ENCODE assay signal across 26 cellular contexts in the genomic region with DNA sequence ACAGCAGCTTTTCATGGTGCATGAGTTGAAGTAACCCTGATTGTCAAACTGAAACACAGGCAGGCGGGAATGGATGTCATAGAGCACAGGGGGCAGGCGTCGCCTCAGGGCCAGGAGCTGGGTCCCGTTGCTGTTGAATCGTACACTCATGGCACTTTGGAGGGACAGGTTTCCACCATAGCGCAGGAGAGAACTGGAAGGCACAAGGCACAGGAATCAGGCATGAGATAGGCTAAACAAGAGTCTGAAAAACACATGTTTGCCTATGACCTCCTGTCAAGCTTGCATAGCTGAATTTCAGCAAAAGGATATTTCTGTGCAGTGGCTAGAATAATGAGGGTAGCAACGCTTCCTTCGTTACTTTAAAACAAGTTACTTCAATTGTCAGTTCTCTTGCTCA.
"Had no signal": no experiment of that assay in that cellular context is flagged by ENCODE, and none has a peak within 500 bp of the region (broad histone marks: within the 10 kb centered on the region; RNA-seq: fewer than 3 reads in every experiment).

No MANE protein-coding gene starts in this region.

- H3K9me3 ChIP-seq: left lung, lower lobe of right lung, neutrophil, ovary, prostate gland, stomach, tibial artery had no signal

- H3K4me3 ChIP-seq: left lung, lower lobe of right lung, ovary, prostate gland, smooth muscle cell, stomach, tibial artery had no signal

- ATAC-seq: left lung; lower lobe of right lung; natural killer cell treated with Interleukin-12 subunit alpha and Interleukin-12 subunit beta and Interleukin-15 and Interleukin-18, amount 100 ng/mL, for 72 hours; sciatic nerve; stimulated activated naive B cell treated with anti-CD40 and anti-IgM and Interleukin-4, amounts not matched to agents 10 μg/mL and 1 μg/mL and 100 μg/mL, for 72 hours had no signal

- H3K4me2 ChIP-seq: smooth muscle cell had no signal

- H3K27ac ChIP-seq: left lung, neutrophil, ovary, prostate gland had no signal

- DNase-seq: activated CD4-positive, alpha-beta memory T cell treated with anti-CD3 and anti-CD28 coated beads for 36 hours; activated CD4-positive, alpha-beta T cell treated with anti-CD3 and anti-CD28 coated beads, Interleukin-2, amount 10 ng/mL, durations not matched to agents 24 days and 14 days; activated CD4-positive, CD25-positive, alpha-beta regulatory T cell treated with anti-CD3 and anti-CD28 coated beads, Interleukin-2, amount 50 U/mL, for 72 hours; activated CD8-positive, alpha-beta memory T cell treated with anti-CD3 and anti-CD28 coated beads, Interleukin-2, amount 50 U/mL, for 48 hours; activated naive CD4-positive, alpha-beta T cell treated with Interleukin-2 at 50 U/mL for 16 hours; activated T-cell treated with anti-CD3 and anti-CD28 coated beads, Interleukin-2, amount 50 U/mL, for 48 hours; amniotic stem cell; central memory CD4-positive, alpha-beta T cell; glutamatergic neuron; left lung; lower lobe of right lung; mesendoderm; ovary; retina; stimulated activated CD4-positive, alpha-beta T cell treated with anti-CD3 and anti-CD28 coated beads, Interleukin-1b, Interleukin-23, amount 100 ng/mL, for 48 hours; stimulated activated CD4-positive, alpha-beta T cell treated with anti-CD3 and anti-CD28 coated beads, Interleukin-4, amount 100 ng/mL, for 4 hours; stimulated activated CD8-positive, alpha-beta memory T cell treated with anti-CD3 and anti-CD28 coated beads, Interleukin-4, amount 100 ng/mL, for 48 hours; stimulated activated naive B cell treated with anti-CD40 and anti-IgM and Interleukin-4, amounts not matched to agents 10 μg/mL and 1 μg/mL and 100 μg/mL, for 72 hours; stomach; T-helper 2 cell; tibial artery had no signal

- H3K27me3 ChIP-seq: left lung, neutrophil, ovary, stomach, tibial artery had no signal

- H3K36me3 ChIP-seq: ovary had no signal
